23 cellular contexts compared by ENCODE assay signal in the genomic region with DNA sequence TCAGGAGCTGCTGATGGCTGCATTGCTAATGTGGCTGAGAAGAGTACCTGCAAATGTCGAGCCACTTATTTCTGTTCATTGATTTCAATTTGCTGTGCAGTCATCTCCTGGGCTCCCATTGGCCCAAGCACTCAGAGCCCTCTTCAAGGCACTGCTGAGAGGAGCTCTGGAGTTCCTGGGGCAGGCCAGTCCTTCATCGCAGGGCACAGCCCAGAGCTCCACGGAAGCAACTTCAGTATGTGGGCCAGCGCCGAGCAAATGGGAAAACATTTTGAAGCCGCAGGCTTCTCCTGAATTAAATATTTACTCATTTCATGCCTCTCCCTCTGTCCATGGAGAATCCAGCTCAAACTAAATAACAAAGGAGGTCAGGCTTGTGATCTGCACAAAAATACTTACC.
"Had no signal": no experiment of that assay in that cellular context is flagged by ENCODE, and none has a peak within 500 bp of the region (broad histone marks: within the 10 kb centered on the region; RNA-seq: fewer than 3 reads in every experiment).

No MANE protein-coding gene starts in this region.

- H3K4me1 Mint-ChIP-seq: activated naive CD8-positive, alpha-beta T cell treated with anti-CD3 and anti-CD28 coated beads, Interleukin-2, amount 10 ng/mL, durations not matched to agents 7 days and 5 days had no signal

- H3K9me3 Mint-ChIP-seq: activated CD8-positive, alpha-beta T cell treated with anti-CD3 and anti-CD28 coated beads for 36 hours; T-helper 1 cell treated with Interleukin-12 subunit alpha and Interleukin-12 subunit beta and Interleukin-4 antibody, amounts not matched to agents 30 μg/mL and 1 μg/mL, for 36 hours had no signal

- H3K27me3 ChIP-seq: Peyer's patch, SJSA1 had no signal

- DNase-seq: activated CD4-positive, alpha-beta T cell treated with anti-CD3 and anti-CD28 coated beads for 4 hours; activated CD8-positive, alpha-beta memory T cell treated with anti-CD3 and anti-CD28 coated beads, Interleukin-2, amount 50 U/mL, for 4 hours; activated CD8-positive, alpha-beta T cell treated with anti-CD3 and anti-CD28 coated beads for 36 hours; activated naive CD4-positive, alpha-beta T cell treated with anti-CD3 and anti-CD28 coated beads, Interleukin-2, amount 50 U/mL, for 16 hours; activated naive CD8-positive, alpha-beta T cell treated with anti-CD3 and anti-CD28 coated beads, Interleukin-2, amount 10 ng/mL, durations not matched to agents 7 days and 5 days; activated T-cell treated with anti-CD3 and anti-CD28 coated beads, Interleukin-2, amount 50 U/mL, for 1 hour; adrenal gland; anterior cingulate cortex; cerebellar nuclear complex; Karpas-422; MM.1S; NCI-H187; NCI-H446 treated with DMSO at 0.1 percent for 48 hours; NCI-H524 treated with DMSO at 0.1 percent for 48 hours; NCI-H82; Peyer's patch; Right ventricle myocardium superior; SW 1271 had no signal

- H3K27me3 Mint-ChIP-seq: activated CD8-positive, alpha-beta T cell treated with anti-CD3 and anti-CD28 coated beads for 36 hours; activated naive CD8-positive, alpha-beta T cell treated with anti-CD3 and anti-CD28 coated beads, Interleukin-2, amount 10 ng/mL, durations not matched to agents 7 days and 5 days had no signal

- H3K4me1 ChIP-seq: adrenal gland, Peyer's patch, SJSA1 had no signal

- H3K27ac Mint-ChIP-seq: activated CD8-positive, alpha-beta T cell treated with anti-CD3 and anti-CD28 coated beads for 36 hours; activated naive CD8-positive, alpha-beta T cell treated with anti-CD3 and anti-CD28 coated beads, Interleukin-2, amount 10 ng/mL, durations not matched to agents 7 days and 5 days; T-helper 1 cell treated with Interleukin-12 subunit alpha and Interleukin-12 subunit beta and Interleukin-4 antibody, amounts not matched to agents 30 μg/mL and 1 μg/mL, for 36 hours had no signal

- H3K9me3 ChIP-seq: adrenal gland, Peyer's patch, SJSA1 had no signal

- H3K36me3 ChIP-seq: adrenal gland, Peyer's patch, SJSA1 had no signal

- H3K4me3 ChIP-seq: adrenal gland, K562, Peyer's patch, SJSA1 had no signal

- ATAC-seq: activated CD4-positive, CD25-positive, alpha-beta regulatory T cell treated with anti-CD3 and anti-CD28 coated beads, Interleukin-2, amount 50 U/mL, for 24 hours; activated CD8-positive, alpha-beta T cell treated with anti-CD3 and anti-CD28 coated beads for 36 hours; K562; SK-N-SH treated with all-trans-retinoic acid at 6 μM for 48 hours had no signal

- H3K4me3 Mint-ChIP-seq: activated CD8-positive, alpha-beta T cell treated with anti-CD3 and anti-CD28 coated beads for 36 hours; activated naive CD8-positive, alpha-beta T cell treated with anti-CD3 and anti-CD28 coated beads, Interleukin-2, amount 10 ng/mL, durations not matched to agents 7 days and 5 days; T-helper 1 cell treated with Interleukin-12 subunit alpha and Interleukin-12 subunit beta and Interleukin-4 antibody, amounts not matched to agents 30 μg/mL and 1 μg/mL, for 36 hours had no signal
